1 cellular context compared by ENCODE assay signal in the genomic region with DNA sequence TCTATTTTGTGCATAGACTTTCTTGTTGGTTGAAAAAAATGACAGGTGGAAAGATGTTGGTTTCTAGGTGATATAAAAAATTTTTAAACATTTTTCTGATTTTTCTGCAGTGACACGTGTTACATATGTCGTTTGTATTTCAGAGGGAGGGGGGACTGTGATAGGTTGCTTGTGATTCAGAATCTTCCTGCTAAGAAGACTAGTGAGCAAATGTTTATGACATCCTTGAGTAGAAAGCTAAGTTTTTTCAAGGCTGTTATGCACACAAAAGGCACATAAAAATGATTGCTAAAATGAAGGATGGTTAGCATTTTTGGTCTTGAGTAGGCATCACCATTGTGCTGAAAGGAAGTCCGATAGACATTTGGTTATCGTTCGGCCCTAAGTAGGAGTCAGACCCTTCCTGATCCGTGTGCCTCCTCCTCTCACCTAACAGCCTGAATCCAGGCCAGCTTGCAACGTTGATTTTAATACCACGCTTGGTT.
TF ChIP-seq lines count a peak whose summit lies in the region.

No MANE protein-coding gene starts in this region.

TF ChIP-seq in H1, 55 proteins besides CTCF, POLR2A, EP300 and RAD21:
- TF ChIP-seq, protein P1, sequence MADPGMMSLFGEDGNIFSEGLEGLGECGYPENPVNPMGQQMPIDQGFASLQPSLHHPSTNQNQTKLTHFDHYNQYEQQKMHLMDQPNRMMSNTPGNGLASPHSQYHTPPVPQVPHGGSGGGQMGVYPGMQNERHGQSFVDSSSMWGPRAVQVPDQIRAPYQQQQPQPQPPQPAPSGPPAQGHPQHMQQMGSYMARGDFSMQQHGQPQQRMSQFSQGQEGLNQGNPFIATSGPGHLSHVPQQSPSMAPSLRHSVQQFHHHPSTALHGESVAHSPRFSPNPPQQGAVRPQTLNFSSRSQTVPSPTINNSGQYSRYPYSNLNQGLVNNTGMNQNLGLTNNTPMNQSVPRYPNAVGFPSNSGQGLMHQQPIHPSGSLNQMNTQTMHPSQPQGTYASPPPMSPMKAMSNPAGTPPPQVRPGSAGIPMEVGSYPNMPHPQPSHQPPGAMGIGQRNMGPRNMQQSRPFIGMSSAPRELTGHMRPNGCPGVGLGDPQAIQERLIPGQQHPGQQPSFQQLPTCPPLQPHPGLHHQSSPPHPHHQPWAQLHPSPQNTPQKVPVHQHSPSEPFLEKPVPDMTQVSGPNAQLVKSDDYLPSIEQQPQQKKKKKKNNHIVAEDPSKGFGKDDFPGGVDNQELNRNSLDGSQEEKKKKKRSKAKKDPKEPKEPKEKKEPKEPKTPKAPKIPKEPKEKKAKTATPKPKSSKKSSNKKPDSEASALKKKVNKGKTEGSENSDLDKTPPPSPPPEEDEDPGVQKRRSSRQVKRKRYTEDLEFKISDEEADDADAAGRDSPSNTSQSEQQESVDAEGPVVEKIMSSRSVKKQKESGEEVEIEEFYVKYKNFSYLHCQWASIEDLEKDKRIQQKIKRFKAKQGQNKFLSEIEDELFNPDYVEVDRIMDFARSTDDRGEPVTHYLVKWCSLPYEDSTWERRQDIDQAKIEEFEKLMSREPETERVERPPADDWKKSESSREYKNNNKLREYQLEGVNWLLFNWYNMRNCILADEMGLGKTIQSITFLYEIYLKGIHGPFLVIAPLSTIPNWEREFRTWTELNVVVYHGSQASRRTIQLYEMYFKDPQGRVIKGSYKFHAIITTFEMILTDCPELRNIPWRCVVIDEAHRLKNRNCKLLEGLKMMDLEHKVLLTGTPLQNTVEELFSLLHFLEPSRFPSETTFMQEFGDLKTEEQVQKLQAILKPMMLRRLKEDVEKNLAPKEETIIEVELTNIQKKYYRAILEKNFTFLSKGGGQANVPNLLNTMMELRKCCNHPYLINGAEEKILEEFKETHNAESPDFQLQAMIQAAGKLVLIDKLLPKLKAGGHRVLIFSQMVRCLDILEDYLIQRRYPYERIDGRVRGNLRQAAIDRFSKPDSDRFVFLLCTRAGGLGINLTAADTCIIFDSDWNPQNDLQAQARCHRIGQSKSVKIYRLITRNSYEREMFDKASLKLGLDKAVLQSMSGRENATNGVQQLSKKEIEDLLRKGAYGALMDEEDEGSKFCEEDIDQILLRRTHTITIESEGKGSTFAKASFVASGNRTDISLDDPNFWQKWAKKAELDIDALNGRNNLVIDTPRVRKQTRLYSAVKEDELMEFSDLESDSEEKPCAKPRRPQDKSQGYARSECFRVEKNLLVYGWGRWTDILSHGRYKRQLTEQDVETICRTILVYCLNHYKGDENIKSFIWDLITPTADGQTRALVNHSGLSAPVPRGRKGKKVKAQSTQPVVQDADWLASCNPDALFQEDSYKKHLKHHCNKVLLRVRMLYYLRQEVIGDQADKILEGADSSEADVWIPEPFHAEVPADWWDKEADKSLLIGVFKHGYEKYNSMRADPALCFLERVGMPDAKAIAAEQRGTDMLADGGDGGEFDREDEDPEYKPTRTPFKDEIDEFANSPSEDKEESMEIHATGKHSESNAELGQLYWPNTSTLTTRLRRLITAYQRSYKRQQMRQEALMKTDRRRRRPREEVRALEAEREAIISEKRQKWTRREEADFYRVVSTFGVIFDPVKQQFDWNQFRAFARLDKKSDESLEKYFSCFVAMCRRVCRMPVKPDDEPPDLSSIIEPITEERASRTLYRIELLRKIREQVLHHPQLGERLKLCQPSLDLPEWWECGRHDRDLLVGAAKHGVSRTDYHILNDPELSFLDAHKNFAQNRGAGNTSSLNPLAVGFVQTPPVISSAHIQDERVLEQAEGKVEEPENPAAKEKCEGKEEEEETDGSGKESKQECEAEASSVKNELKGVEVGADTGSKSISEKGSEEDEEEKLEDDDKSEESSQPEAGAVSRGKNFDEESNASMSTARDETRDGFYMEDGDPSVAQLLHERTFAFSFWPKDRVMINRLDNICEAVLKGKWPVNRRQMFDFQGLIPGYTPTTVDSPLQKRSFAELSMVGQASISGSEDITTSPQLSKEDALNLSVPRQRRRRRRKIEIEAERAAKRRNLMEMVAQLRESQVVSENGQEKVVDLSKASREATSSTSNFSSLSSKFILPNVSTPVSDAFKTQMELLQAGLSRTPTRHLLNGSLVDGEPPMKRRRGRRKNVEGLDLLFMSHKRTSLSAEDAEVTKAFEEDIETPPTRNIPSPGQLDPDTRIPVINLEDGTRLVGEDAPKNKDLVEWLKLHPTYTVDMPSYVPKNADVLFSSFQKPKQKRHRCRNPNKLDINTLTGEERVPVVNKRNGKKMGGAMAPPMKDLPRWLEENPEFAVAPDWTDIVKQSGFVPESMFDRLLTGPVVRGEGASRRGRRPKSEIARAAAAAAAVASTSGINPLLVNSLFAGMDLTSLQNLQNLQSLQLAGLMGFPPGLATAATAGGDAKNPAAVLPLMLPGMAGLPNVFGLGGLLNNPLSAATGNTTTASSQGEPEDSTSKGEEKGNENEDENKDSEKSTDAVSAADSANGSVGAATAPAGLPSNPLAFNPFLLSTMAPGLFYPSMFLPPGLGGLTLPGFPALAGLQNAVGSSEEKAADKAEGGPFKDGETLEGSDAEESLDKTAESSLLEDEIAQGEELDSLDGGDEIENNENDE (IDR thresholded peaks at IDR 0.05; ENCODE audit: insufficient replicate concordance, low read length): no peak
- TF ChIP-seq POLR2AphosphoS5 (IDR thresholded peaks at IDR 0.05; ENCODE audit: low read depth, low read length) (no peak), BACH1 (IDR thresholded peaks at IDR 0.05; ENCODE audit: low read length) (no peak), CBX5 (IDR thresholded peaks at IDR 0.05; ENCODE audit: low read depth, low read length) (no peak), PHF8 (conservative IDR thresholded peaks at IDR 0.05; ENCODE audit: low read depth, low read length) (no peak), TCF12 (IDR thresholded peaks at IDR 0.05; ENCODE audit: low read depth, low read length) (no peak), RNF2 (IDR thresholded peaks at IDR 0.05; ENCODE audit: borderline replicate concordance, low read depth, low read length, missing control alignments, poor library complexity, severe bottlenecking) (no peak), ZNF274 (IDR thresholded peaks at IDR 0.05; ENCODE audit: borderline replicate concordance, extremely low read depth, low read length) (no peak), CHD2 (IDR thresholded peaks at IDR 0.05; ENCODE audit: low read length) (no peak)
- TF ChIP-seq, protein P2, sequence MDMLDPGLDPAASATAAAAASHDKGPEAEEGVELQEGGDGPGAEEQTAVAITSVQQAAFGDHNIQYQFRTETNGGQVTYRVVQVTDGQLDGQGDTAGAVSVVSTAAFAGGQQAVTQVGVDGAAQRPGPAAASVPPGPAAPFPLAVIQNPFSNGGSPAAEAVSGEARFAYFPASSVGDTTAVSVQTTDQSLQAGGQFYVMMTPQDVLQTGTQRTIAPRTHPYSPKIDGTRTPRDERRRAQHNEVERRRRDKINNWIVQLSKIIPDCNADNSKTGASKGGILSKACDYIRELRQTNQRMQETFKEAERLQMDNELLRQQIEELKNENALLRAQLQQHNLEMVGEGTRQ (IDR thresholded peaks at IDR 0.05; ENCODE audit: low read length): no peak
- TF ChIP-seq, protein P3, sequence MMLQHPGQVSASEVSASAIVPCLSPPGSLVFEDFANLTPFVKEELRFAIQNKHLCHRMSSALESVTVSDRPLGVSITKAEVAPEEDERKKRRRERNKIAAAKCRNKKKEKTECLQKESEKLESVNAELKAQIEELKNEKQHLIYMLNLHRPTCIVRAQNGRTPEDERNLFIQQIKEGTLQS (IDR thresholded peaks at IDR 0.05; ENCODE audit: insufficient read depth, low read depth, low read length): no peak
